Comparison of ENCODE assay signal across 10 cellular contexts in genomic region chr5:54904425-54904824, GRCh38.
A peak's percentile ranks its signal among the peaks of the same experiment; 100 is the strongest.
DNase-seq lines count a peak whose midpoint lies in the region; ATAC-seq and TF ChIP-seq lines count a peak whose summit lies in the region.
"Had no signal": no experiment of that assay in that cellular context is flagged by ENCODE, and none has a peak within 500 bp of the region (broad histone marks: within the 10 kb centered on the region; RNA-seq: fewer than 3 reads in every experiment).

No MANE protein-coding gene starts in this region.

- peak; percentile 66 for TF ChIP-seq CTCF in AG09309 (IDR thresholded peaks at IDR 0.05; ENCODE audit: control insufficient read depth, insufficient read depth, low read depth, low read length, missing control alignments)

- DNase-seq in AG09309 (ENCODE audit: low read depth) = peak; percentile 45
- DNase-seq in H4 (ENCODE audit: low spot score) = peak; percentile 49
- DNase-seq in SK-MEL-5 (ENCODE audit: low read depth, low spot score) = peak; percentile 72
- peak; percentile 52 for DNase-seq in hepatic stellate cell (ENCODE audit: low spot score)
- DNase-seq in NCI-H1105 treated with DMSO at 0.1 percent for 48 hours (lab: John Stamatoyannopoulos, UW) = no peak
- DNase-seq in cortex of kidney (lab: John Stamatoyannopoulos, UW) = no peak
- DNase-seq: anterior cingulate cortex, T-cell had no signal

- H3K4me3 ChIP-seq in AG09309 (ENCODE audit: control insufficient read depth, low read depth, low read length) = no peak overlapping the region

- in situ Hi-C loops in SK-MEL-5 (cut with HindIII; ENCODE audit: low pct_unique_long_range_greater_than_20kb, low sequenced_read_pairs) = no loop called here

- no peak for ATAC-seq in HG03571 (IDR thresholded peaks at IDR 0.05; ENCODE audit: unreplicated experiment)
- ATAC-seq in GM21619 (IDR thresholded peaks at IDR 0.05; ENCODE audit: unreplicated experiment) = no peak
- ATAC-seq: T-cell had no signal

Comparison
In these comparisons a context has a peak if more than half of its experiments do, and no peak if none do; other contexts are left out.
1. DNase-seq: peak in AG09309 (single experiment), H4 (single experiment), SK-MEL-5 (single experiment) and hepatic stellate cell (single experiment); none in NCI-H1105 treated with DMSO at 0.1 percent for 48 hours (single experiment) and cortex of kidney (single experiment).